ENCODE assay signal across 8 cellular contexts in genomic region chr3:47009225-47010049, GRCh38. TPM values are rescaled to one million over a fixed set of nuclear protein-coding genes. Genes with fewer than 3 reads are reported as not detected.
DNase-seq lines count a peak whose midpoint lies in the region; ATAC-seq and TF ChIP-seq lines count a peak whose summit lies in the region.

No MANE protein-coding gene starts in this region.

- H3K4me1 Mint-ChIP-seq in CD4-positive, alpha-beta T cell (ENCODE audit: low read depth): peaks cover 9% of the 10 kb centered on the region

- H3K4me3 ChIP-seq in MG63 (peak overlapping the region; percentile 31), coronary artery (peak overlapping the region; percentile 79)

- H3K27me3 Mint-ChIP-seq in CD4-positive, alpha-beta T cell: no peaks in the 10 kb centered on the region

- no peaks in the 10 kb centered on the region for H3K36me3 ChIP-seq in MG63

- POLR2A ChIA-PET in CD4-positive, alpha-beta T cell (lab: Charles Lee): interaction anchor here (1.0 to 1.6 kb wide), 10 partner anchors 19 to 155 kb away, joined by 3 to 15 read pairs (median 4); partner anchors contain the start of genes CCDC12, NBEAL2 and SETD2

- CTCF ChIA-PET in CD4-positive, alpha-beta T cell (lab: Charles Lee): no interaction called here

- H3K9me3 ChIP-seq in CD4-positive, alpha-beta T cell (ENCODE audit: control insufficient read depth, low read length): no peaks in the 10 kb centered on the region
- H3K9me3 ChIP-seq in MG63: no peaks in the 10 kb centered on the region

- peak; percentile 30 to 80 (median 58) for DNase-seq in CD4-positive, alpha-beta T cell
- peak; percentile 76 for DNase-seq in MG63
- peak; percentile 33 to 42 for DNase-seq in activated CD4-positive, alpha-beta T cell treated with anti-CD3 and anti-CD28 coated beads for 4 hours
- DNase-seq in coronary artery (ENCODE audit: low spot score): peak; percentile 95
- peak; percentile 78 to 87 for DNase-seq in left colon
- peak; percentile 74 for DNase-seq in stimulated activated CD4-positive, alpha-beta T cell treated with anti-CD3 and anti-CD28 coated beads, Interleukin-1b, Interleukin-23, amount 100 ng/mL, for 48 hours
- no peak for DNase-seq in NCI-H1930 (lab: John Stamatoyannopoulos, UW)

- ATAC-seq in CD4-positive, alpha-beta T cell (ENCODE audit: poor library complexity): peak; percentile 88
- ATAC-seq in GM21390 (IDR thresholded peaks at IDR 0.05; ENCODE audit: unreplicated experiment): peak; percentile 81
- peak; percentile 82 for ATAC-seq in left colon

- H3K27me3 ChIP-seq in CD4-positive, alpha-beta T cell (ENCODE audit: control insufficient read depth, insufficient read depth, low read length): no peaks in the 10 kb centered on the region
- H3K27me3 ChIP-seq in MG63: no peaks in the 10 kb centered on the region

- peaks cover 36% of the 10 kb centered on the region for H3K36me3 Mint-ChIP-seq in CD4-positive, alpha-beta T cell (ENCODE audit: low read depth)

- no peak for TF ChIP-seq CTCF in CD4-positive, alpha-beta T cell (IDR thresholded peaks at IDR 0.05)
- no peak for TF ChIP-seq CTCF in coronary artery (IDR thresholded peaks at IDR 0.05)

- H3K27ac ChIP-seq in CD4-positive, alpha-beta T cell (ENCODE audit: low read depth, low read length): peak overlapping the region; percentile 50
- H3K27ac ChIP-seq in coronary artery: peak overlapping the region; percentile 88 to 92

- H3K4me3 Mint-ChIP-seq in CD4-positive, alpha-beta T cell: peak overlapping the region; percentile 71

- intact Hi-C loops in CD4-positive, alpha-beta T cell (cut with DNase I, micrococcal nuclease): loop anchor here in 1 of 2 experiments (2.0 to 5.0 kb wide), 3 partner anchors 21 to 313 kb away; no protein-coding TSS in a partner anchor
- intact Hi-C loops in left colon (cut with DNase I, micrococcal nuclease): no loop called here

- H3K27ac Mint-ChIP-seq in CD4-positive, alpha-beta T cell: peak overlapping the region; percentile 59

- no peaks in the 10 kb centered on the region for H3K9me3 Mint-ChIP-seq in CD4-positive, alpha-beta T cell

RNA-seq across cellular contexts. Expression of gene NBEAL2, which starts 30.0 kb away (rescaled TPM):
- 100 to 1,000 TPM; 163 to 170 TPM for total RNA-seq in CD4-positive, alpha-beta T cell
- total RNA-seq in MG63 (2014; rRNA removed; shearing (Covaris generic); ENCODE audit: low replicate concordance): 0.99 and 4.8 TPM in 2 replicates
- 10 to 100 TPM; 51.4 to 98.1 TPM for total RNA-seq in left colon

RNA-seq across cellular contexts. Expression of gene CCDC12, which starts 32.9 kb away (rescaled TPM):
- 10 to 100 TPM; 57.5 to 59.5 TPM for total RNA-seq in CD4-positive, alpha-beta T cell
- 12.0 and 13.7 TPM in 2 replicates for total RNA-seq in MG63 (2014; rRNA removed; shearing (Covaris generic); ENCODE audit: low replicate concordance)
- total RNA-seq in left colon: 10 to 100 TPM; 40.0 to 54.4 TPM

Comparison
In these comparisons a context has a peak if more than half of its experiments do, and no peak if none do; other contexts are left out.
1. DNase-seq: peak in CD4-positive, alpha-beta T cell (10 of 10), MG63 (single experiment), activated CD4-positive, alpha-beta T cell treated with anti-CD3 and anti-CD28 coated beads for 4 hours (2 of 2), coronary artery (single experiment), left colon (2 of 2) and stimulated activated CD4-positive, alpha-beta T cell treated with anti-CD3 and anti-CD28 coated beads, Interleukin-1b, Interleukin-23, amount 100 ng/mL, for 48 hours (single experiment); none in NCI-H1930 (0 of 2).
2. Peak in every context shown above with its lines, with median percentiles within 50 percentile points of each other: ATAC-seq.